ENCODE assay signal across 8 cellular contexts in genomic region chr12:62760779-62761178, GRCh38.
DNase-seq lines count a peak whose midpoint lies in the region; ATAC-seq and TF ChIP-seq lines count a peak whose summit lies in the region.

No MANE protein-coding gene starts in this region.

- TF ChIP-seq EP300 in transverse colon (IDR thresholded peaks at IDR 0.05; ENCODE audit: low read depth), result no peak

- H3K27ac ChIP-seq in transverse colon, result peak overlapping the region; percentile 42 to 69 (median 50)

- intact Hi-C loops in Right ventricle myocardium superior (cut with DNase I) (no loop called here), Right ventricle myocardium inferior (cut with DNase I) (no loop called here), transverse colon (cut with DNase I; ENCODE audit: low total_unique reads) (no loop called here)

- peaks cover 0 to 36% (median 29%) of the 10 kb centered on the region in 4 donors for H3K4me1 ChIP-seq in transverse colon

- H3K4me3 ChIP-seq in cardiac fibroblast (replicated peaks in 1 of 2; ENCODE audit: low read depth in 2 of 2, low read length in 2 of 2), result no peak overlapping the region
- no peak overlapping the region for H3K4me3 ChIP-seq in transverse colon

- in situ Hi-C loops in transverse colon (cut with MboI; ENCODE audit: low pct_ligation_motif_present in 1 of 4, low pct_unique_long_range_greater_than_20kb in 1 of 4, low sequenced_read_pairs in 3 of 4), result no loop called here

- 39 to 43% methylated on average over 2 of the region's 2 CpGs for WGBS in transverse colon (ENCODE audit: low coverage in 1 of 2), 2 donors

- no peak for TF ChIP-seq POLR2A in transverse colon (IDR thresholded peaks at IDR 0.05)

- no peaks in the 10 kb centered on the region for H3K9me3 ChIP-seq in transverse colon

- no peak for DNase-seq in Right ventricle myocardium superior
- DNase-seq in Right ventricle myocardium inferior (ENCODE audit: missing footprints), result no peak
- peak; percentile 37 to 67 for DNase-seq in cardiac fibroblast (ENCODE audit: low read depth in 2 of 2)
- DNase-seq in transverse colon, result no peak
- no peak for DNase-seq in NCI-H524 treated with DMSO at 0.1 percent for 48 hours (lab: John Stamatoyannopoulos, UW)
- DNase-seq in activated CD4-positive, CD25-positive, alpha-beta regulatory T cell treated with anti-CD3 and anti-CD28 coated beads, Interleukin-2, amount 50 U/mL, for 72 hours, result no peak
- DNase-seq in activated CD4-positive, alpha-beta T cell treated with anti-CD3 and anti-CD28 coated beads, Interleukin-2, amount 50 U/mL, for 1 hour, result no peak

- no peaks in the 10 kb centered on the region for H3K27me3 ChIP-seq in transverse colon

- H3K36me3 ChIP-seq in transverse colon, result no peaks in the 10 kb centered on the region

- TF ChIP-seq CTCF in cardiac fibroblast (IDR thresholded peaks at IDR 0.05; ENCODE audit: low read depth, low read length) (no peak), transverse colon (IDR thresholded peaks at IDR 0.05) (no peak)

- ATAC-seq in Right ventricle myocardium superior (ENCODE audit: poor library complexity) (peak; percentile 44), Right ventricle myocardium inferior (no peak), HG03135 (IDR thresholded peaks at IDR 0.05; ENCODE audit: unreplicated experiment) (peak; percentile 93)

Comparison
In these comparisons a context has a peak if more than half of its experiments do, and no peak if none do; other contexts are left out.
1. DNase-seq: peak in cardiac fibroblast (2 of 2); none in Right ventricle myocardium superior (single experiment), Right ventricle myocardium inferior (single experiment), transverse colon (single experiment), NCI-H524 treated with DMSO at 0.1 percent for 48 hours (single experiment), activated CD4-positive, CD25-positive, alpha-beta regulatory T cell treated with anti-CD3 and anti-CD28 coated beads, Interleukin-2, amount 50 U/mL, for 72 hours (single experiment) and activated CD4-positive, alpha-beta T cell treated with anti-CD3 and anti-CD28 coated beads, Interleukin-2, amount 50 U/mL, for 1 hour (single experiment).